ENCODE assay signal across 22 cellular contexts in the genomic region with DNA sequence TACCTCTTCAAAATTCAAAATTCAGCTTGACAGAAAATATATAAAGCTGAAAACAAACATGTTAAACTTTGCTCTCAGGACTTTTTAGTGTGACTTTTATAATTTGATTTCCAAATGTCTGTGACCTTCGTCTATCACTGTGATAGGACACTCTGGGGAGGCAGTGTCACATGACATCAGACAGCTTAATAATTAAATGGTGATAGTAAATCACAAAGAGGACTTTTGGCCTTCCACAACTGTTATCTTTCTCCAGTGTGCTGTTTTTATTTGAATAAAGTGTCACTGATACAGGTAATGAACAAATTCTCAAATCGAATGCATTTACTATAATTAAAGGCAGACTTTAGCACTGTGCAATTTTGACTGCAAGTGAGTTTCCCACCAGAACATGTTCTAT.
A peak's percentile ranks its signal among the peaks of the same experiment; 100 is the strongest.
DNase-seq lines count a peak whose midpoint lies in the region; ATAC-seq, FAIRE-seq and TF ChIP-seq lines count a peak whose summit lies in the region.
"Had no signal": no experiment of that assay in that cellular context is flagged by ENCODE, and none has a peak within 500 bp of the region (broad histone marks: within the 10 kb centered on the region; RNA-seq: fewer than 3 reads in every experiment).

No MANE protein-coding gene starts in this region.

- H3K27me3 ChIP-seq in Caco-2 (replicated peaks; ENCODE audit: control insufficient read depth, insufficient read depth, low read length) (no peaks in the 10 kb centered on the region), body of pancreas (no peaks in the 10 kb centered on the region), HepG2 (ENCODE audit: control insufficient read depth in 1 of 2, insufficient read depth in 2 of 2, low read length in 2 of 2) (no peaks in the 10 kb centered on the region), Karpas-422 (ENCODE audit: low read length) (0 out of 2 replicates have a peak, but pooled peaks cover 2% of the 10 kb centered on the region), endodermal cell (ENCODE audit: control insufficient read depth, insufficient read depth, low read length, poor library complexity, severe bottlenecking) (no peaks in the 10 kb centered on the region)

- H3K4me1 Mint-ChIP-seq in Caco-2 (ENCODE audit: low read depth, unreplicated experiment) (peaks cover 7% of the 10 kb centered on the region), endodermal cell (peaks cover 14% of the 10 kb centered on the region)
- H3K4me1 Mint-ChIP-seq: B cell had no signal

- H3K27ac ChIP-seq in body of pancreas: peak overlapping the region in 2 of 4 donors; percentile 17 to 62
- no peak overlapping the region for H3K27ac ChIP-seq in HepG2 (ENCODE audit: extremely low read length, insufficient read depth, low read length)
- no peak overlapping the region for H3K27ac ChIP-seq in Karpas-422 (ENCODE audit: low read length)
- H3K27ac ChIP-seq in endodermal cell (ENCODE audit: low read depth, low read length): no peak overlapping the region
- H3K27ac ChIP-seq: BLaER1 treated with 17β-estradiol and CSF1 and Interleukin-3, amounts not matched to agents 10 nM and 100 nM; GM23248 had no signal

- no peaks in the 10 kb centered on the region for H3K27me3 Mint-ChIP-seq in Caco-2 (ENCODE audit: insufficient read depth, unreplicated experiment)
- H3K27me3 Mint-ChIP-seq in endodermal cell (ENCODE audit: insufficient read depth): no peaks in the 10 kb centered on the region
- H3K27me3 Mint-ChIP-seq: B cell had no signal

- H3K36me3 Mint-ChIP-seq in Caco-2 (ENCODE audit: insufficient read depth, unreplicated experiment) (no peaks in the 10 kb centered on the region), endodermal cell (ENCODE audit: low read depth) (no peaks in the 10 kb centered on the region)
- H3K36me3 Mint-ChIP-seq: CD8-positive, alpha-beta T cell had no signal

- CTCF ChIA-PET in Caco-2 (lab: Charles Lee): no interaction called here
- CTCF ChIA-PET in HepG2 (lab: Yijun Ruan, JAX; ENCODE audit: low intra/inter-chr PET ratio, low total read pairs): no interaction called here

- TF ChIP-seq CTCF in Caco-2 (IDR thresholded peaks at IDR 0.05; ENCODE audit: insufficient read depth in 1 of 2, low read depth in 1 of 2, low read length in 1 of 2, severe bottlenecking in 1 of 2, unreplicated experiment in 1 of 2): no peak
- TF ChIP-seq CTCF in body of pancreas (IDR thresholded peaks at IDR 0.05): no peak
- no peak for TF ChIP-seq CTCF in HepG2 (CRISPR knock-in tag; IDR thresholded peaks at IDR 0.05)
- TF ChIP-seq CTCF in endodermal cell (conservative IDR thresholded peaks at IDR 0.05): no peak

- ATAC-seq in body of pancreas (peak; percentile 63), HepG2 (peak; percentile 69)
- ATAC-seq: CD8-positive, alpha-beta T cell had no signal

- H2AFZ ChIP-seq in HepG2 (ENCODE audit: low read length) (no peak overlapping the region), Karpas-422 (ENCODE audit: low read length) (no peak overlapping the region)

- H3K9me2 ChIP-seq in Karpas-422 (replicated peaks; ENCODE audit: insufficient read depth, low read length): no peaks in the 10 kb centered on the region

- no peaks in the 10 kb centered on the region for H3K9me3 ChIP-seq in Caco-2
- no peaks in the 10 kb centered on the region for H3K9me3 ChIP-seq in body of pancreas
- H3K9me3 ChIP-seq in HepG2 (ENCODE audit: low read length): no peaks in the 10 kb centered on the region
- H3K9me3 ChIP-seq in Karpas-422 (ENCODE audit: low read length): no peaks in the 10 kb centered on the region
- no peaks in the 10 kb centered on the region for H3K9me3 ChIP-seq in endodermal cell (ENCODE audit: control insufficient read depth, low read length)
- H3K9me3 ChIP-seq: HAP-1 had no signal

- in situ Hi-C loops in HepG2 (cut with HindIII; ENCODE audit: extremely low pct_ligation_motif_present, low pct_unique_long_range_greater_than_20kb) (no loop called here), G401 (cut with HindIII; ENCODE audit: low sequenced_read_pairs) (no loop called here)

- no peaks in the 10 kb centered on the region for H4K20me1 ChIP-seq in HepG2 (ENCODE audit: insufficient read depth, low read length)
- no peaks in the 10 kb centered on the region for H4K20me1 ChIP-seq in Karpas-422 (ENCODE audit: insufficient read depth, low read depth, low read length)
- H4K20me1 ChIP-seq: BLaER1 treated with 17β-estradiol and CSF1 and Interleukin-3, amounts not matched to agents 10 nM and 100 nM had no signal

- H3K9ac ChIP-seq in HepG2 (ENCODE audit: insufficient read depth, low read depth, low read length): no peak overlapping the region
- H3K9ac ChIP-seq in Karpas-422 (ENCODE audit: low read length): no peak overlapping the region
- no peak overlapping the region for H3K9ac ChIP-seq in endodermal cell (ENCODE audit: extremely low read depth, low read length, poor library complexity, severe bottlenecking)
- H3K9ac ChIP-seq: BLaER1 treated with 17β-estradiol and CSF1 and Interleukin-3, amounts not matched to agents 10 nM and 100 nM; GM23248 had no signal

- H3K79me2 ChIP-seq in HepG2 (ENCODE audit: insufficient read depth, low read length) (no peaks in the 10 kb centered on the region), Karpas-422 (ENCODE audit: low read length) (no peaks in the 10 kb centered on the region)

- H3K4me1 ChIP-seq in Caco-2 (peaks cover 47% of the 10 kb centered on the region), body of pancreas (peaks cover 11% of the 10 kb centered on the region), HepG2 (ENCODE audit: insufficient read depth, low read length) (peaks cover 30% of the 10 kb centered on the region), Karpas-422 (ENCODE audit: low read length) (no peaks in the 10 kb centered on the region), endodermal cell (ENCODE audit: control insufficient read depth, insufficient read depth, low read length) (no peaks in the 10 kb centered on the region)
- H3K4me1 ChIP-seq: BLaER1 treated with 17β-estradiol and CSF1 and Interleukin-3, amounts not matched to agents 10 nM and 100 nM; HAP-1 had no signal

- no peaks in the 10 kb centered on the region for H3K36me3 ChIP-seq in Caco-2 (ENCODE audit: control insufficient read depth, insufficient read depth, low read length)
- H3K36me3 ChIP-seq in body of pancreas (replicated peaks in 1 of 2; ENCODE audit: insufficient read depth in 1 of 2, low read depth in 2 of 2): no peaks in the 10 kb centered on the region
- H3K36me3 ChIP-seq in HepG2 (replicated peaks in 1 of 2; ENCODE audit: control insufficient read depth in 1 of 2, insufficient read depth in 2 of 2, low read length in 2 of 2): no peaks in the 10 kb centered on the region
- H3K36me3 ChIP-seq in Karpas-422 (ENCODE audit: insufficient read depth, low read length): no peaks in the 10 kb centered on the region
- H3K36me3 ChIP-seq in endodermal cell (ENCODE audit: control insufficient read depth, insufficient read depth, low read length): no peaks in the 10 kb centered on the region
- H3K36me3 ChIP-seq: BLaER1 treated with 17β-estradiol and CSF1 and Interleukin-3, amounts not matched to agents 10 nM and 100 nM; HAP-1 had no signal

- DNase-seq in Caco-2 (no peak), body of pancreas (peak in 1 of 4 donors; percentile 3), HepG2 (ENCODE audit: low spot score) (peak; percentile 43), mucosa of gallbladder (ENCODE audit: low spot score) (peak; percentile 20), Karpas-422 (no peak), G401 (ENCODE audit: low spot score) (no peak), midbrain (lab: John Stamatoyannopoulos, UW) (no peak), endodermal cell (no peak)
- DNase-seq: 8988T; CD8-positive, alpha-beta T cell; DMS 273 treated with DMSO at 0.1 percent for 48 hours; DMS53; DND-41; EL; GM23248; IMR-90 had no signal

- no peak for TF ChIP-seq RAD21 in HepG2 (CRISPR knock-in tag; IDR thresholded peaks at IDR 0.05)

- no peak overlapping the region for H3K4me3 ChIP-seq in Caco-2 (ENCODE audit: low read depth, low read length)
- no peak overlapping the region for H3K4me3 ChIP-seq in body of pancreas
- no peak overlapping the region for H3K4me3 ChIP-seq in HepG2 (replicated peaks in 1 of 3; ENCODE audit: insufficient read depth in 1 of 3, low read depth in 2 of 3, low read length in 3 of 3)
- no peak overlapping the region for H3K4me3 ChIP-seq in Karpas-422 (ENCODE audit: low read length)
- H3K4me3 ChIP-seq in endodermal cell (ENCODE audit: low read length): no peak overlapping the region
- H3K4me3 ChIP-seq: BLaER1 treated with 17β-estradiol and CSF1 and Interleukin-3, amounts not matched to agents 10 nM and 100 nM; GM23248; HAP-1 had no signal

- peak overlapping the region; percentile 71 for H3K27ac Mint-ChIP-seq in Caco-2 (ENCODE audit: unreplicated experiment)
- no peak overlapping the region for H3K27ac Mint-ChIP-seq in endodermal cell
- H3K27ac Mint-ChIP-seq: B cell; CD8-positive, alpha-beta T cell had no signal

- no peak for FAIRE-seq in HepG2 (lab: Jason Lieb, UNC)
- FAIRE-seq: G401.6, GM12891, GM18507 had no signal

- no peak for TF ChIP-seq POLR2A in body of pancreas (IDR thresholded peaks at IDR 0.05)
- no peak for TF ChIP-seq POLR2A in HepG2 (IDR thresholded peaks at IDR 0.05; ENCODE audit: insufficient read depth in 1 of 2, low read depth in 2 of 2, low read length in 2 of 2)

- H3K4me3 Mint-ChIP-seq in Caco-2 (ENCODE audit: unreplicated experiment) (peak overlapping the region; percentile 37), endodermal cell (no peak overlapping the region)
- H3K4me3 Mint-ChIP-seq: B cell; CD8-positive, alpha-beta T cell had no signal

- H3K9me3 Mint-ChIP-seq in Caco-2 (ENCODE audit: unreplicated experiment): no peaks in the 10 kb centered on the region
- peaks cover 34% of the 10 kb centered on the region for H3K9me3 Mint-ChIP-seq in endodermal cell
- H3K9me3 Mint-ChIP-seq: CD8-positive, alpha-beta T cell had no signal

- TF ChIP-seq EP300 in HepG2 (IDR thresholded peaks at IDR 0.05; ENCODE audit: low read depth in 2 of 2, low read length in 2 of 2) (no peak), HepG2 (CRISPR knock-in tag; IDR thresholded peaks at IDR 0.05; ENCODE audit: borderline replicate concordance) (no peak)

- no TSS peak for BruUV-seq in Caco-2 (replicated peaks; lab: Mats Ljungman, UMichigan)
- no TSS peak for BruUV-seq in HepG2 (replicated peaks; lab: Mats Ljungman, UMichigan)

- WGBS in body of pancreas, 2 donors: 10 to 19% methylated on average over 2 of the region's 2 CpGs
- WGBS in HepG2 (ENCODE audit: low lambda C conversion rate): 40% methylated on average over 2 of the region's 2 CpGs
- 92% methylated on average over 2 of the region's 2 CpGs; no CpG with 5 or more reads in 1 of the 2 experiments for WGBS in endodermal cell (ENCODE audit: insufficient coverage in 1 of 2, insufficient read length in 1 of 2), 2 experiments

- POLR2A ChIA-PET in Caco-2 (lab: Charles Lee): no interaction called here
- POLR2A ChIA-PET in HepG2 (lab: Yijun Ruan, JAX): no interaction called here

- H3K4me2 ChIP-seq in HepG2 (ENCODE audit: low read depth, low read length): peak overlapping the region; percentile 12; the same call in 1 of the 2 replicates
- H3K4me2 ChIP-seq in Karpas-422 (ENCODE audit: low read depth, low read length, poor library complexity, severe bottlenecking): no peak overlapping the region

- intact Hi-C loops in Caco-2 (cut with micrococcal nuclease; ENCODE audit: unreplicated experiment) (no loop called here), body of pancreas (cut with DNase I) (no loop called here), HepG2 (cut with micrococcal nuclease; ENCODE audit: unreplicated experiment) (no loop called here)

TF ChIP-seq in HepG2, 621 proteins besides CTCF, POLR2A, EP300 and RAD21 (continues in another document):
- TF ChIP-seq RFX5 (IDR thresholded peaks at IDR 0.05; ENCODE audit: low read depth, low read length): no peak

Comparison
In these comparisons a context has a peak if more than half of its experiments do, and no peak if none do; other contexts are left out.
1. DNase-seq: peak in HepG2 (single experiment) and mucosa of gallbladder (single experiment); none in Caco-2 (0 of 2), Karpas-422 (single experiment), G401 (single experiment), midbrain (single experiment) and endodermal cell (single experiment).